ENCODE assay signal across 8 cellular contexts in the genomic region with DNA sequence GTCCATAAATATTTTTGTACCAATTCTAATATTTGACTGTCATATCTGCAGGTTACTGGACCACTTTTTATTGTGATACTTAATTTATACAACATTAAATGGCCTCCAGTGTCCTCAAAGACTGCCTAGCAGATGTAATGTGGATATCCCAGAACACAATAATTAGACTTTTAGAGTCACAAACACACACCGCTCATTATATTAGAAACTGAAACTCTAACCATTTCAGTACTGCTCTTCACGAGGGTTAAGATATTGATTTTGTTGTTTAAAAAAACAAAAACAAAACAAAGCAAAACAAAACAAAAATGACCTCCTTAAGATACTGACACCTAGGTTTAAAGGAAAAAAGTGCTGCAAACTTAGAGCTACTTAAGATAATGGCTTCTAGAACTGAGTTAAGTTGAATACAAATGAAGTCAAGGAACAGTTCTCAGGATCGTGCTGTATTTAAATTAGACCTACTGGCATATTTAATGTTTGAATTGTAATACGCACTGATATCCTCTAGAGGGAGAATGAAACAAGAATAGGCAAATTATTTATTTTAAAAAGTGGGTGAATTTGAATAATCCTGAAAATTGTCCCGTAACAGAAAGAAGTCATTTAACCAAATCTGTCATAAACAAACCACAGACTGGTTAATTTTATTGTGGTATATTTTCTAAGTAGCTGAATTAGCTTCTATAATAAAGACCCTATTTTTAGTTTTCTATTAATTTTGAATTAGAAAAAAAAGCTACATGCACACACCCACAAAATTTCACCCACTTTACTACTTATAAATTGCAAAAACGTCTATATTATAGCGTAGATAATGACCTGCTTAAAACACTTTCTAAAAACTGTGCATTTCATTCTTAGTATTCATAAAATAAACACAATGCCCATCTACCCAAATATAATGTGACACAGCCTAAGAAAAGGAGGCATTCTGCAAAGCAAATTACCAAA.
A peak's percentile ranks its signal among the peaks of the same experiment; 100 is the strongest.
DNase-seq lines count a peak whose midpoint lies in the region; ATAC-seq and TF ChIP-seq lines count a peak whose summit lies in the region.

No MANE protein-coding gene starts in this region.

- H3K9me3 Mint-ChIP-seq in activated CD8-positive, alpha-beta T cell treated with anti-CD3 and anti-CD28 coated beads, Interleukin-2, amount 10 ng/mL, durations not matched to agents 7 days and 5 days (ENCODE audit: insufficient read depth), result no peaks in the 10 kb centered on the region

- peak overlapping the region in 1 of 2 donors; percentile 12 for H3K4me3 ChIP-seq in gastroesophageal sphincter

- CTCF ChIA-PET in activated CD8-positive, alpha-beta T cell treated with anti-CD3 and anti-CD28 coated beads, Interleukin-2, amount 10 ng/mL, durations not matched to agents 7 days and 5 days (lab: Charles Lee), result interaction anchor here (0.7 to 3.0 kb wide), 13 partner anchors 9 to 991 kb away, joined by 3 to 15 read pairs (median 5); no protein-coding TSS in a partner anchor

- peak; percentile 56 for DNase-seq in DMS114 treated with DMSO at 0.1 percent for 48 hours (lab: John Stamatoyannopoulos, UW; ENCODE audit: unreplicated experiment)
- DNase-seq in M059J (ENCODE audit: low read depth), result peak; percentile 50
- no peak for DNase-seq in activated CD8-positive, alpha-beta T cell treated with anti-CD3 and anti-CD28 coated beads, Interleukin-2, amount 10 ng/mL, durations not matched to agents 7 days and 5 days
- DNase-seq in sciatic nerve (ENCODE audit: low spot score), result no peak
- no peak for DNase-seq in activated CD4-positive, alpha-beta T cell treated with anti-CD3 and anti-CD28 coated beads, Interleukin-2, amount 50 U/mL, for 48 hours
- DNase-seq in stimulated activated CD8-positive, alpha-beta memory T cell treated with anti-CD3 and anti-CD28 coated beads, Interleukin-4, amount 100 ng/mL, for 48 hours, result no peak

- H3K27me3 ChIP-seq in gastroesophageal sphincter, result no peaks in the 10 kb centered on the region

- POLR2A ChIA-PET in activated CD8-positive, alpha-beta T cell treated with anti-CD3 and anti-CD28 coated beads, Interleukin-2, amount 10 ng/mL, durations not matched to agents 7 days and 5 days (lab: Charles Lee), result interaction anchor here (0.6 to 1.0 kb wide), 3 partner anchors 568 to 772 kb away, joined by 3 to 4 read pairs (median 4); a partner anchor contains a TSS

- 24 to 29% methylated on average over 7 of the region's 7 CpGs for WGBS in gastroesophageal sphincter (ENCODE audit: low coverage in 1 of 2), 2 donors

- no peak overlapping the region for H3K27ac ChIP-seq in gastroesophageal sphincter

- no peaks in the 10 kb centered on the region for H3K9me3 ChIP-seq in gastroesophageal sphincter

- no peak for TF ChIP-seq POLR2A in gastroesophageal sphincter (IDR thresholded peaks at IDR 0.05)

- ATAC-seq in GM19463 (IDR thresholded peaks at IDR 0.05; ENCODE audit: unreplicated experiment), result peak; percentile 71
- peak; percentile 47 for ATAC-seq in activated CD8-positive, alpha-beta T cell treated with anti-CD3 and anti-CD28 coated beads, Interleukin-2, amount 10 ng/mL, durations not matched to agents 7 days and 5 days
- no peak for ATAC-seq in gastroesophageal sphincter
- ATAC-seq in sciatic nerve, result peak; percentile 60

- peak; percentile 56 to 66 (median 59) for TF ChIP-seq CTCF in gastroesophageal sphincter (IDR thresholded peaks at IDR 0.05)

- H3K4me1 ChIP-seq in gastroesophageal sphincter, result peaks cover 0 to 15% (median 0%) of the 10 kb centered on the region in 3 donors

- H3K27me3 Mint-ChIP-seq in activated CD8-positive, alpha-beta T cell treated with anti-CD3 and anti-CD28 coated beads, Interleukin-2, amount 10 ng/mL, durations not matched to agents 7 days and 5 days (ENCODE audit: low read depth), result no peaks in the 10 kb centered on the region

- peak overlapping the region; percentile 70 for H3K4me3 Mint-ChIP-seq in activated CD8-positive, alpha-beta T cell treated with anti-CD3 and anti-CD28 coated beads, Interleukin-2, amount 10 ng/mL, durations not matched to agents 7 days and 5 days

- intact Hi-C loops in sciatic nerve (cut with DNase I), result no loop called here

- no peak for TF ChIP-seq EP300 in gastroesophageal sphincter (IDR thresholded peaks at IDR 0.05)

- H3K36me3 Mint-ChIP-seq in activated CD8-positive, alpha-beta T cell treated with anti-CD3 and anti-CD28 coated beads, Interleukin-2, amount 10 ng/mL, durations not matched to agents 7 days and 5 days (ENCODE audit: low read depth), result no peaks in the 10 kb centered on the region

- H3K4me1 Mint-ChIP-seq in activated CD8-positive, alpha-beta T cell treated with anti-CD3 and anti-CD28 coated beads, Interleukin-2, amount 10 ng/mL, durations not matched to agents 7 days and 5 days (ENCODE audit: low read depth), result peaks cover 9% of the 10 kb centered on the region

- no peaks in the 10 kb centered on the region for H3K36me3 ChIP-seq in gastroesophageal sphincter

- H3K27ac Mint-ChIP-seq in activated CD8-positive, alpha-beta T cell treated with anti-CD3 and anti-CD28 coated beads, Interleukin-2, amount 10 ng/mL, durations not matched to agents 7 days and 5 days, result peak overlapping the region; percentile 63

Comparison
In these comparisons a context has a peak if more than half of its experiments do, and no peak if none do; other contexts are left out.
1. DNase-seq: peak in DMS114 treated with DMSO at 0.1 percent for 48 hours (single experiment) and M059J (single experiment); none in activated CD8-positive, alpha-beta T cell treated with anti-CD3 and anti-CD28 coated beads, Interleukin-2, amount 10 ng/mL, durations not matched to agents 7 days and 5 days (single experiment), sciatic nerve (single experiment), activated CD4-positive, alpha-beta T cell treated with anti-CD3 and anti-CD28 coated beads, Interleukin-2, amount 50 U/mL, for 48 hours (0 of 2) and stimulated activated CD8-positive, alpha-beta memory T cell treated with anti-CD3 and anti-CD28 coated beads, Interleukin-4, amount 100 ng/mL, for 48 hours (single experiment).